ENCODE assay signal across 16 cellular contexts in the genomic region with DNA sequence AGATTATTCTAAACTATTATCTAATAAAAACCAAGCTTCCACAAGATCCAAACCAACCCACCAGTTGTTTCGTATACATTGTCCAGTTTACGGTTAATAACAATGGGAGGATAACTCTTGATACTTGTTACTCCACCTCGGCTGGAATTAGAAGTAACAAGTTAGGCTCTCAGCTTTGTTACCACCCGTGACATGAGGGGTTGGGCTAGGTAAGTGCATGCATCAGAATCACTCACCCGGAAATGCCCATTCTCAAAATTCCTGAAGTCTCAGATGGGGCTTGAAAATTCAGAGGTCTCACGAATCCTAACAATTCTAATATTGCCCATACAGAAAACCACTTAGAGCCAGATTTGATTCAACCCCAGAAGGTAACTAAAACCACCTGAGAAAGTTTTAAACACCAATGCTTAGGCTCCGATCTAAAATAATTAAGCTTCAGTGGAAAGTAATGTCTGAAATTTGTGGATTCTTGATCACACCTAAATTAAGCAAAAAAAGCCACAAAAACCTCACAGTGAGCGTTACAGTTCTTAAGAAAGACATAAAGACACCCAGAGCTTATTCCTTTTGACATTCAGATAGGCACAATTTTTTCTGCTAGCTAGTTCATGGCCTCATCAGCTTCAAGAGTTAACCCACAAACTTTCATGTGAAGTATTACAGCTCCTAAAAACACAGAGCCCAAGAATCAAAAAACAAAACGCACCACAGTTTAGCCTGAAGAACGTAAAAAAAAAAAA. TPM values are rescaled to one million over a fixed set of nuclear protein-coding genes. Genes with fewer than 3 reads are reported as not detected.
DNase-seq lines count a peak whose midpoint lies in the region; ATAC-seq, FAIRE-seq and TF ChIP-seq lines count a peak whose summit lies in the region.
"Had no signal": no experiment of that assay in that cellular context is flagged by ENCODE, and none has a peak within 500 bp of the region (broad histone marks: within the 10 kb centered on the region; RNA-seq: fewer than 3 reads in every experiment).

No MANE protein-coding gene starts in this region.

- no peak for TF ChIP-seq CTCF in CD8-positive, alpha-beta T cell (IDR thresholded peaks at IDR 0.05)
- TF ChIP-seq CTCF in activated CD8-positive, alpha-beta T cell treated with anti-CD3 and anti-CD28 coated beads for 36 hours (IDR thresholded peaks at IDR 0.05) = no peak
- TF ChIP-seq CTCF in chondrocyte (IDR thresholded peaks at IDR 0.05) = no peak

- no peak overlapping the region for H3K4me2 ChIP-seq in mesendoderm (ENCODE audit: low read length)
- H3K4me2 ChIP-seq: smooth muscle cell had no signal

- H3K27me3 Mint-ChIP-seq in CD8-positive, alpha-beta T cell (ENCODE audit: low read depth) = no peaks in the 10 kb centered on the region
- H3K27me3 Mint-ChIP-seq in activated CD8-positive, alpha-beta T cell treated with anti-CD3 and anti-CD28 coated beads for 36 hours = no peaks in the 10 kb centered on the region
- no peaks in the 10 kb centered on the region for H3K27me3 Mint-ChIP-seq in chondrocyte (ENCODE audit: low read depth)

- H3K4me1 Mint-ChIP-seq in CD8-positive, alpha-beta T cell (ENCODE audit: low read depth) = peaks cover 38% of the 10 kb centered on the region
- H3K4me1 Mint-ChIP-seq in activated CD8-positive, alpha-beta T cell treated with anti-CD3 and anti-CD28 coated beads for 36 hours (ENCODE audit: low read depth) = peaks cover 62% of the 10 kb centered on the region
- H3K4me1 Mint-ChIP-seq in chondrocyte (ENCODE audit: low read depth) = peaks cover 10% of the 10 kb centered on the region

- no peak for ATAC-seq in CD8-positive, alpha-beta T cell
- peak; percentile 44 for ATAC-seq in activated CD8-positive, alpha-beta T cell treated with anti-CD3 and anti-CD28 coated beads for 36 hours
- ATAC-seq in HG03095 (IDR thresholded peaks at IDR 0.05; ENCODE audit: unreplicated experiment) = no peak
- ATAC-seq: Right ventricle myocardium inferior, upper lobe of right lung had no signal

- no peaks in the 10 kb centered on the region for H3K9me3 ChIP-seq in CD8-positive, alpha-beta T cell (ENCODE audit: low read length)
- H3K9me3 ChIP-seq: upper lobe of right lung had no signal

- DNase-seq in CD8-positive, alpha-beta T cell = no peak
- DNase-seq in GM19239 (ENCODE audit: insufficient read length, low spot score) (no peak), mesendoderm (no peak), 8988T (no peak), chondrocyte (ENCODE audit: low spot score) (no peak), AG20443 (ENCODE audit: low spot score) (no peak)
- DNase-seq in activated CD8-positive, alpha-beta T cell treated with anti-CD3 and anti-CD28 coated beads for 36 hours = no peak
- DNase-seq: activated CD4-positive, CD25-positive, alpha-beta regulatory T cell treated with anti-CD3 and anti-CD28 coated beads, Interleukin-2, amount 50 U/mL, for 72 hours; activated effector memory CD4-positive, alpha-beta T cell treated with anti-CD3 and anti-CD28 coated beads, Interleukin-2, amount 50 U/mL, for 16 hours; C1 segment of cervical spinal cord; NCI-H1694 treated with DMSO at 0.1 percent for 48 hours; upper lobe of right lung had no signal

- intact Hi-C loops in CD8-positive, alpha-beta T cell (cut with DNase I, micrococcal nuclease) = loop anchor here in 1 of 2 experiments (1.0 kb wide), 1 partner anchor 10 kb away; no protein-coding TSS in a partner anchor
- intact Hi-C loops in activated CD8-positive, alpha-beta T cell treated with anti-CD3 and anti-CD28 coated beads for 36 hours (cut with micrococcal nuclease) = no loop called here

- no peak overlapping the region for H2BK15ac ChIP-seq in mesendoderm (replicated peaks; ENCODE audit: low read depth)

- peak overlapping the region; percentile 57 for H3K18ac ChIP-seq in mesendoderm (ENCODE audit: low read length)

- no peaks in the 10 kb centered on the region for H3K27me3 ChIP-seq in CD8-positive, alpha-beta T cell (ENCODE audit: insufficient read depth, low read length)
- no peaks in the 10 kb centered on the region for H3K27me3 ChIP-seq in mesendoderm (ENCODE audit: insufficient read depth, low read length, poor library complexity)
- H3K27me3 ChIP-seq: upper lobe of right lung had no signal

- no CpG with 5 or more reads among the region's 10 CpGs for WGBS in mesendoderm (ENCODE audit: extremely low coverage, insufficient coverage, low lambda C conversion rate)

- H3K4ac ChIP-seq in mesendoderm (ENCODE audit: low read depth, low read length) = no peak overlapping the region

- H3K4me3 ChIP-seq in CD8-positive, alpha-beta T cell (ENCODE audit: low read depth, low read length) = no peak overlapping the region
- H3K4me3 ChIP-seq in mesendoderm (ENCODE audit: low read length) = no peak overlapping the region
- H3K4me3 ChIP-seq: smooth muscle cell, upper lobe of right lung had no signal

- no peak overlapping the region for H3K56ac ChIP-seq in mesendoderm (ENCODE audit: low read length)

- no peaks in the 10 kb centered on the region for H3K36me3 ChIP-seq in CD8-positive, alpha-beta T cell (ENCODE audit: insufficient read depth, low read length)
- no peaks in the 10 kb centered on the region for H3K36me3 ChIP-seq in mesendoderm (ENCODE audit: control insufficient read depth, insufficient read depth, low read length)
- H3K36me3 ChIP-seq: upper lobe of right lung had no signal

- H3K27ac ChIP-seq in CD8-positive, alpha-beta T cell (ENCODE audit: low read depth, low read length) = no peak overlapping the region
- H3K27ac ChIP-seq in mesendoderm (ENCODE audit: low read depth, low read length) = peak overlapping the region; percentile 11
- H3K27ac ChIP-seq: upper lobe of right lung had no signal

- no peak overlapping the region for H2BK120ac ChIP-seq in mesendoderm (ENCODE audit: low read depth, low read length)

- no peak overlapping the region for H2BK5ac ChIP-seq in mesendoderm (ENCODE audit: low read length)

- peak overlapping the region; percentile 47 for H3K27ac Mint-ChIP-seq in CD8-positive, alpha-beta T cell
- H3K27ac Mint-ChIP-seq in activated CD8-positive, alpha-beta T cell treated with anti-CD3 and anti-CD28 coated beads for 36 hours = peak overlapping the region; percentile 81
- no peak overlapping the region for H3K27ac Mint-ChIP-seq in chondrocyte (ENCODE audit: unreplicated experiment)
- H3K27ac Mint-ChIP-seq: progenitor cell of endocrine pancreas had no signal

- H2AK5ac ChIP-seq in mesendoderm (ENCODE audit: low read length) = no peak overlapping the region

- no peaks in the 10 kb centered on the region for H3K9me3 Mint-ChIP-seq in CD8-positive, alpha-beta T cell
- H3K9me3 Mint-ChIP-seq in activated CD8-positive, alpha-beta T cell treated with anti-CD3 and anti-CD28 coated beads for 36 hours = peaks cover 10% of the 10 kb centered on the region
- peaks cover 4% of the 10 kb centered on the region for H3K9me3 Mint-ChIP-seq in chondrocyte (ENCODE audit: low read depth)

- H3K4me1 ChIP-seq in CD8-positive, alpha-beta T cell (ENCODE audit: insufficient read depth, low read length) = peaks cover 15% of the 10 kb centered on the region
- H3K4me1 ChIP-seq in mesendoderm (ENCODE audit: control insufficient read depth, low read depth, low read length) = no peaks in the 10 kb centered on the region

- POLR2A ChIA-PET in CD8-positive, alpha-beta T cell (lab: Charles Lee) = interaction anchor here (0.9 to 3.3 kb wide), 5 partner anchors 8 to 68 kb away, joined by 3 to 19 read pairs (median 4); no protein-coding TSS in a partner anchor
- POLR2A ChIA-PET in activated CD8-positive, alpha-beta T cell treated with anti-CD3 and anti-CD28 coated beads for 36 hours (lab: Charles Lee) = interaction anchor here (0.7 to 4.4 kb wide), 9 partner anchors 8 to 121 kb away, joined by 3 to 22 read pairs (median 5); no protein-coding TSS in a partner anchor

- CTCF ChIA-PET in CD8-positive, alpha-beta T cell (lab: Charles Lee) = interaction anchor here (0.5 to 3.1 kb wide), 11 partner anchors 8 to 66 kb away, joined by 3 to 14 read pairs (median 6); no protein-coding TSS in a partner anchor
- CTCF ChIA-PET in activated CD8-positive, alpha-beta T cell treated with anti-CD3 and anti-CD28 coated beads for 36 hours (lab: Charles Lee) = interaction anchor here (1.0 to 3.9 kb wide), 12 partner anchors 9 to 78 kb away, joined by 3 to 23 read pairs (median 5); partner anchors contain the start of gene SERPINB1

- H3K4me3 Mint-ChIP-seq in CD8-positive, alpha-beta T cell = no peak overlapping the region
- peak overlapping the region; percentile 34 for H3K4me3 Mint-ChIP-seq in activated CD8-positive, alpha-beta T cell treated with anti-CD3 and anti-CD28 coated beads for 36 hours
- H3K4me3 Mint-ChIP-seq in chondrocyte (ENCODE audit: unreplicated experiment) = no peak overlapping the region

- H3K79me2 ChIP-seq in mesendoderm (ENCODE audit: control insufficient read depth, insufficient read depth, low read length) = no peaks in the 10 kb centered on the region

- H3K36me3 Mint-ChIP-seq in CD8-positive, alpha-beta T cell = peaks cover 2% of the 10 kb centered on the region
- H3K36me3 Mint-ChIP-seq in activated CD8-positive, alpha-beta T cell treated with anti-CD3 and anti-CD28 coated beads for 36 hours (ENCODE audit: low read depth) = peaks cover 8% of the 10 kb centered on the region
- H3K36me3 Mint-ChIP-seq in chondrocyte (ENCODE audit: low read depth) = peaks cover 2% of the 10 kb centered on the region

- H4K5ac ChIP-seq in mesendoderm (ENCODE audit: low read length) = no peak overlapping the region

- H3K23ac ChIP-seq in mesendoderm (ENCODE audit: low read length) = no peak overlapping the region

- H3K79me1 ChIP-seq in mesendoderm (ENCODE audit: low read length) = no peaks in the 10 kb centered on the region

- no peak overlapping the region for H4K8ac ChIP-seq in mesendoderm (ENCODE audit: low read depth, low read length)

- no peak overlapping the region for H3K9ac ChIP-seq in mesendoderm (ENCODE audit: low read length)

- peak; percentile 66 for FAIRE-seq in GM19239 (lab: Jason Lieb, UNC)

RNA-seq across cellular contexts. Expression of gene SERPINB1, which starts 27.1 kb away (rescaled TPM):
- total RNA-seq in CD8-positive, alpha-beta T cell = 10 to 100 TPM; 48.8 to 50.7 TPM
- 10 to 100 TPM; 55.8 to 60.0 TPM for total RNA-seq in activated CD8-positive, alpha-beta T cell treated with anti-CD3 and anti-CD28 coated beads for 36 hours
- 13.7 TPM for polyA plus RNA-seq in mesendoderm (2013, experiment 1 of 2)
- 12.7 TPM for polyA plus RNA-seq in mesendoderm (2013, experiment 2 of 2)
- 9.0 to 9.3 TPM (median 9.1 TPM) in 3 replicates for total RNA-seq in chondrocyte

RNA-seq across cellular contexts. Expression of gene SERPINB9, which starts 34.3 kb away (rescaled TPM):
- 10 to 100 TPM; 36.0 to 39.1 TPM for total RNA-seq in CD8-positive, alpha-beta T cell
- 10 to 100 TPM; 65.7 to 70.3 TPM for total RNA-seq in activated CD8-positive, alpha-beta T cell treated with anti-CD3 and anti-CD28 coated beads for 36 hours
- polyA plus RNA-seq in mesendoderm (2013, experiment 1 of 2) = 281 TPM
- 280 TPM for polyA plus RNA-seq in mesendoderm (2013, experiment 2 of 2)
- 0.31 to 0.67 TPM (median 0.62 TPM) in 3 replicates for total RNA-seq in chondrocyte

Comparison
In these comparisons a context has a peak if more than half of its experiments do, and no peak if none do; other contexts are left out.
1. RNA of gene SERPINB9, which starts 34.3 kb away (total RNA-seq): 65.7 to 70.3 TPM in activated CD8-positive, alpha-beta T cell treated with anti-CD3 and anti-CD28 coated beads for 36 hours and 36.0 to 39.1 TPM in CD8-positive, alpha-beta T cell; 0.31 to 0.67 TPM in chondrocyte; every median in the first group is over 10 times any median in the second.